In the genomic region with DNA sequence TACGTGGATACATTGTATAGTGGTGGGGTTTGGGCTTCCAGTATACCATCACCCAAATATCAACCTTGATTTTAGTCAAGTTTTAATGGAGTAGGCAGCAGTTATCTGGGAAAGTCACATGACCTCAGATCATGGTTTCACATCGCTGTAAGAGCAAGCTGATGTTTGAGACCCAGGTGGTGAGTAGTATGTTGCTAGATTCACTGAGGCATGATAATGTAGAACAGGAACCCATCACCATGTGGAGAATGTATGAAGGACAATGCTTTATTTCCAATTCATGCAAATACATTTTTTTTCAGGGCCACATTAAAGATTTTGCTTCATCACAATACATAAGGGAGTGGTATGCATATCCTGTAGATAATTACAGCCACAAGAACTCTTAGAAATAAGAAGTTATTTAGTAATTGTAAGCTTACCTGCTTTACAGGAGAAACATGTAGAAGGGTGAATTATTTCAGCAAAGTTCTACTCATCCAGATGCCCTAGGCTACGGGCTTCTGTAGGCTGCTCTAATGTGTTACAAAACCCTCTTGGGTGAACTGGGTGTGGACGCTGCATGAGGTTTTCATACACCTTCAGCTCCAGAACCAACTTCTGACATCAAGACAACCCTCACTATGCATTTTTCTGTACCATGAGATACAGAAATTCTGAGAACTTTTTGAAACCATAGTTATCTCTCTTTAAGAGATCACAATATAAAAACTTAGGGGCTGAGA, we compare ENCODE assay signal across 1 cellular context.
TF ChIP-seq lines count a peak whose summit lies in the region.

No MANE protein-coding gene starts in this region.

TF ChIP-seq in K562, 482 proteins besides CTCF, POLR2A, EP300 and RAD21:
- TF ChIP-seq ARNT (IDR thresholded peaks at IDR 0.05): no peak
- peak; percentile 39; the same call in 1 of the 2 replicates for TF ChIP-seq TOE1 (IDR thresholded peaks at IDR 0.05; ENCODE audit: borderline replicate concordance)
- no peak for TF ChIP-seq TOE1 (CRISPR knock-in tag; IDR thresholded peaks at IDR 0.05; ENCODE audit: borderline replicate concordance, low read depth)
- peak; percentile 53; the same call in 1 of the 2 replicates for TF ChIP-seq RAD51 (IDR thresholded peaks at IDR 0.05; ENCODE audit: borderline replicate concordance, low read depth)
- TF ChIP-seq, protein P1, sequence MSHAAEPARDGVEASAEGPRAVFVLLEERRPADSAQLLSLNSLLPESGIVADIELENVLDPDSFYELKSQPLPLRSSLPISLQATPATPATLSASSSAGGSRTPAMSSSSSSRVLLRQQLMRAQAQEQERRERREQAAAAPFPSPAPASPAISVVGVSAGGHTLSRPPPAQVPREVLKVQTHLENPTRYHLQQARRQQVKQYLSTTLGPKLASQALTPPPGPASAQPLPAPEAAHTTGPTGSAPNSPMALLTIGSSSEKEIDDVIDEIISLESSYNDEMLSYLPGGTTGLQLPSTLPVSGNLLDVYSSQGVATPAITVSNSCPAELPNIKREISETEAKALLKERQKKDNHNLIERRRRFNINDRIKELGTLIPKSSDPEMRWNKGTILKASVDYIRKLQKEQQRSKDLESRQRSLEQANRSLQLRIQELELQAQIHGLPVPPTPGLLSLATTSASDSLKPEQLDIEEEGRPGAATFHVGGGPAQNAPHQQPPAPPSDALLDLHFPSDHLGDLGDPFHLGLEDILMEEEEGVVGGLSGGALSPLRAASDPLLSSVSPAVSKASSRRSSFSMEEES (CRISPR knock-in tag; IDR thresholded peaks at IDR 0.05): peak; percentile 87
